In the genomic region with DNA sequence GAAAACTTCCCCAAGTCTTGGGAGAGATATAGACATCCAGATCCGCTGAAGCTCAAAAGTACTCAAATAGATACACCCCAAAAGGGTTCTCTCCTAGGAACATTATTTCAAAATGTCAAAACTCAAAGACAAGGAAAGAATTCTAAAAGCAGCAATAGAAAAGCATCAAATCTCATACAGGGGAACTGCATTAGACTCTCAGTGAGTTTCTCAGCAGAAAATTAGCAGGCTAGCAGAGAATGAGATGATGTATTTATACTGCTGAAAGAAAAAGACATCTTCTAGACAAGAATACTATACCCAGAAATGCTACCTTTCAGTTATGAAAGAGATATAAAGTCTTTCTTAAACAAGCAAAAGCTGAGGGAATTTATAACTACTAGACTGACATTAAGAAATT, we compare ENCODE assay signal across 26 cellular contexts.
"Had no signal": no experiment of that assay in that cellular context is flagged by ENCODE, and none has a peak within 500 bp of the region (broad histone marks: within the 10 kb centered on the region; RNA-seq: fewer than 3 reads in every experiment).

No MANE protein-coding gene starts in this region.

- H3K27me3 ChIP-seq: stomach, suprapubic skin, testis, thyroid gland, tibial artery, tibial nerve, transverse colon, upper lobe of left lung, upper lobe of right lung, uterus, vagina had no signal

- ATAC-seq: stimulated activated effector memory CD8-positive, alpha-beta T cell treated with anti-CD3 and anti-CD28 coated beads, Interleukin-12 subunit alpha, Interleukin-12 subunit beta, amount 100 ng/mL, for 72 hours; stimulated activated memory B cell treated with anti-CD40 and anti-IgM and Interleukin-4, amounts not matched to agents 10 μg/mL and 1 μg/mL and 100 μg/mL, for 72 hours; stimulated activated naive B cell treated with anti-CD40 and anti-IgM and Interleukin-4, amounts not matched to agents 10 μg/mL and 1 μg/mL and 100 μg/mL, for 72 hours; stimulated activated naive CD8-positive, alpha-beta T cell treated with anti-CD3 and anti-CD28 coated beads, Interleukin-15, amount 100 ng/mL, for 72 hours; stimulated activated naive CD8-positive, alpha-beta T cell treated with anti-CD3 and anti-CD28 coated beads, Interleukin-15, Interleukin-2, amounts not matched to agents 100 U/mL and 50 U/mL, for 24 hours; upper lobe of right lung had no signal

- H3K4me1 ChIP-seq: stomach, suprapubic skin, testis, thyroid gland, tibial artery, tibial nerve, transverse colon, upper lobe of left lung, upper lobe of right lung, uterus, vagina had no signal

- H3K4me3 ChIP-seq: stomach, suprapubic skin, testis, thoracic aorta, thyroid gland, tibial artery, tibial nerve, transverse colon, upper lobe of left lung, upper lobe of right lung, uterus, vagina had no signal

- DNase-seq: stimulated activated CD4-positive, alpha-beta T cell treated with anti-CD3 and anti-CD28 coated beads, Interleukin-2, amount 100 ng/mL, for 48 hours; stimulated activated CD4-positive, alpha-beta T cell treated with anti-CD3 and anti-CD28 coated beads, Interleukin-4, amount 100 ng/mL, for 1 hour; stimulated activated CD4-positive, alpha-beta T cell treated with anti-CD3 and anti-CD28 coated beads, Interleukin-4, amount 100 ng/mL, for 24 hours; stimulated activated CD4-positive, alpha-beta T cell treated with anti-CD3 and anti-CD28 coated beads, Interleukin-4, amount 100 ng/mL, for 4 hours; stimulated activated CD8-positive, alpha-beta memory T cell treated with anti-CD3 and anti-CD28 coated beads, Interleukin-4, amount 100 ng/mL, for 48 hours; stimulated activated naive B cell treated with anti-CD40 and anti-IgM and Interleukin-4, amounts not matched to agents 10 μg/mL and 1 μg/mL and 100 μg/mL, for 72 hours; stimulated activated naive CD4-positive, alpha-beta T cell; stimulated activated naive CD4-positive, alpha-beta T cell treated with Interleukin-2 at 50 U/mL for 16 hours; stimulated activated naive CD8-positive, alpha-beta T cell treated with anti-CD3 and anti-CD28 coated beads, Interleukin-15, amount 100 ng/mL, for 72 hours; stimulated activated naive CD8-positive, alpha-beta T cell treated with anti-CD3 and anti-CD28 coated beads, Interleukin-15, Interleukin-2, amounts not matched to agents 100 U/mL and 50 U/mL, for 24 hours; stomach; substantia nigra; testis; thyroid gland; tibial artery; transverse colon; trophoblast cell; upper lobe of left lung; upper lobe of right lung; uterus had no signal

- H3K27ac ChIP-seq: stomach, suprapubic skin, testis, thoracic aorta, thyroid gland, tibial artery, tibial nerve, transverse colon, upper lobe of left lung, upper lobe of right lung, uterus, vagina had no signal

- H3K9me3 ChIP-seq: testis, thyroid gland had no signal

- H3K36me3 ChIP-seq: stomach, suprapubic skin, thoracic aorta, thyroid gland, tibial artery, tibial nerve, transverse colon, upper lobe of left lung, upper lobe of right lung, uterus, vagina had no signal
